In the genomic region with DNA sequence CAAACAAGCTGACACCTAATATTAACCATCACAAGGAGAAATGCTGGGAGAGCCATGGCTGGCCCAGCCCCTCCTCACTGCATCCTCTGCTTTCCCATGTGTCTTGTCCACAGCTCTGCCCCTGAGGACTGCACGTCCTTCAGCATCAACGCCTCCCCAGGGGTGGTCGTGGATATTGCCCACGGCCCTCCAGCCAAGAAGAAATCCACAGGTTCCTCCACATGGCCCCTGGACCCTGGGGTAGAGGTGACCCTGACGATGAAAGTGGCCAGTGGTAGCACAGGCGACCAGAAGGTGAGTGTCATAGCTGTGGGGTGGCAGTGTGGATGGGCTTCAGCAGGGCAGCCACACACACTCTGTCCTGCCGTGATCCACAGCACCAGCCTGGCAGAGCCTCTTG, we compare ENCODE assay signal across 7 cellular contexts. TPM values are rescaled to one million over a fixed set of nuclear protein-coding genes. Genes with fewer than 3 reads are reported as not detected.
"Had no signal": no experiment of that assay in that cellular context is flagged by ENCODE, and none has a peak within 500 bp of the region (broad histone marks: within the 10 kb centered on the region; RNA-seq: fewer than 3 reads in every experiment).

No MANE protein-coding gene starts in this region.

- DNase-seq: GM23248, GOT3, H9, HCEC 1CT had no signal

- H3K27ac ChIP-seq: GM23248 had no signal

- H3K4me3 ChIP-seq: GM23248 had no signal

- H3K27ac Mint-ChIP-seq: H9 had no signal

- H3K4me3 Mint-ChIP-seq: H9, IgD-negative memory B cell had no signal

- H3K9ac ChIP-seq: GM23248 had no signal

- H3K4me1 Mint-ChIP-seq: IgD-negative memory B cell had no signal

- H2AFZ ChIP-seq: GM23248 had no signal

RNA-seq across cellular contexts. Expression of a gene that starts 22.9 kb away (rescaled TPM):
- total RNA-seq: GM23248, HT-29 had no signal
- polyA plus RNA-seq: GM23248 had no signal

RNA-seq across cellular contexts. Expression of a gene that starts 41.1 kb away (rescaled TPM):
- total RNA-seq: GM23248, H4, H9, HT-29 had no signal
- polyA plus RNA-seq: GM23248, IgD-negative memory B cell had no signal
